8 cellular contexts compared by ENCODE assay signal in genomic region chr15:34367128-34368081, GRCh38. TPM values are rescaled to one million over a fixed set of nuclear protein-coding genes. Genes with fewer than 3 reads are reported as not detected.
DNase-seq lines count a peak whose midpoint lies in the region; FAIRE-seq and TF ChIP-seq lines count a peak whose summit lies in the region.

Gene LPCAT4 (minus strand): TSS chr15:34367196. CDS start chr15:34367100, 96 bp downstream.

- in situ Hi-C loops in G401 (cut with HindIII; ENCODE audit: low sequenced_read_pairs): no loop called here

- H3K27ac ChIP-seq in stomach: peak within 1 kb of the TSS; percentile 98 to 100 (median 99)

- peak; percentile 6 for FAIRE-seq in H54 (lab: Jason Lieb, UNC)

- no peak for TF ChIP-seq EP300 in stomach (IDR thresholded peaks at IDR 0.05)

- DNase-seq in G401 (ENCODE audit: low spot score) (peak; percentile 90), H54 (ENCODE audit: insufficient read length, low spot score) (peak; percentile 87), LoVo (ENCODE audit: low spot score) (peak; percentile 89), fibroblast of the conjunctiva (ENCODE audit: low read depth) (peak; percentile 77), neural crest cell (ENCODE audit: low read depth, low spot score) (peak; percentile 74), stomach (peak; percentile 92)
- peak; percentile 95 for DNase-seq in activated effector memory CD4-positive, alpha-beta T cell treated with anti-CD3 and anti-CD28 coated beads, Interleukin-2, amount 50 U/mL, for 16 hours

- TF ChIP-seq CTCF in neural crest cell (conservative IDR thresholded peaks at IDR 0.05): peak; percentile 92
- peak in 5 of 7 experiments; percentile 88 to 96 (median 94) for TF ChIP-seq CTCF in stomach (IDR thresholded peaks at IDR 0.05)

- WGBS in stomach, 5 donors: 0 to 1% (median 1%) methylated on average over 5 to 72 of the region's 79 CpGs

- H3K4me3 ChIP-seq in stomach: peak within 1 kb of the TSS; percentile 83 to 98 (median 96)

- intact Hi-C loops in stomach (cut with DNase I; ENCODE audit: low total_unique reads): loop anchor here (10.0 kb wide), 1 partner anchor 123 kb away; no protein-coding TSS in a partner anchor

- H3K27me3 ChIP-seq in stomach: no peaks in the 10 kb centered on the region

- no peaks in the 10 kb centered on the region for H3K9me3 Mint-ChIP-seq in neural crest cell

- peaks cover under 1% of the 10 kb centered on the region for H3K36me3 Mint-ChIP-seq in neural crest cell (ENCODE audit: low read depth)

- peaks cover 19% of the 10 kb centered on the region for H3K4me1 Mint-ChIP-seq in neural crest cell

- no peaks in the 10 kb centered on the region for H3K27me3 Mint-ChIP-seq in neural crest cell (ENCODE audit: low read depth)

- H3K9me3 ChIP-seq in stomach: no peaks in the 10 kb centered on the region

- peak; percentile 64; the same call in 1 of the 2 replicates for TF ChIP-seq POLR2A in H54 (IDR thresholded peaks at IDR 0.05; ENCODE audit: low read depth, low read length)
- peak; percentile 86 for TF ChIP-seq POLR2A in Raji (IDR thresholded peaks at IDR 0.05; ENCODE audit: insufficient read depth, low read depth, low read length)
- no peak for TF ChIP-seq POLR2A in stomach (IDR thresholded peaks at IDR 0.05)

- H3K36me3 ChIP-seq in stomach: peaks cover 0 to 18% (median 16%) of the 10 kb centered on the region in 4 donors

- H3K27ac Mint-ChIP-seq in neural crest cell (ENCODE audit: unreplicated experiment): peak within 1 kb of the TSS; percentile 94

- peaks cover 18 to 50% (median 34%) of the 10 kb centered on the region in 4 donors for H3K4me1 ChIP-seq in stomach

- peak within 1 kb of the TSS; percentile 97 for H3K4me3 Mint-ChIP-seq in neural crest cell

RNA-seq across cellular contexts. Expression of gene LPCAT4, which starts in this region (rescaled TPM):
- total RNA-seq in G401 (2014; rRNA removed; shearing (Covaris generic)): 7.5 and 13.2 TPM in 2 replicates
- total RNA-seq in neural crest cell (57.3 and 59.7 TPM in 2 replicates), stomach (100 to 1,000 TPM in 3 of 5 donors, 10 to 100 TPM in 2; 26.1 to 206 (median 118) TPM)
- 10 to 100 TPM; 11.6 to 62.5 (median 17.6) TPM for polyA plus RNA-seq in stomach

Comparison
In these comparisons a context has a peak if more than half of its experiments do, and no peak if none do; other contexts are left out.
1. Peak in every context shown above with its lines: DNase-seq, H3K4me3 ChIP-seq and H3K27ac ChIP-seq.
2. POLR2A ChIP-seq: peak in H54 (single experiment) and Raji (single experiment); none in stomach (0 of 4).